In the genomic region with DNA sequence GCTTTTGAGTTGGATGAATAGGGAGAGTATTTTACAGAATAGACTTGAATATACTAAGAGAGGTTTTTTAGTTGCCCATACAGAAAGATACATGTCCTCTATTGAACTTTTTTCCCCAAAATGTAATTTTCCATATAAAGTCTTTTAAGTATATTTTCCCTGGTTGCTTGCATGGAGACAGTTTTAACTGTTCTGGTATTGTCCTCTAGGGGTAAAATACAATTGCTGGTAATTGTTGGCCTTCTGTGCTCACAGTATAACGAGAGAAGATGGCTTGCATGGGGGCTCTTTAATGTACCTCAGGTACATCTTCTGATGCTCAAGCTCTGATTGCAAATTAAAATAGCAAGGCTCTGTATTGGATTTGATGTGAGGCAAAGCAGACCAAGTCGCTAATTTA, we compare ENCODE assay signal across 22 cellular contexts.
"Had no signal": no experiment of that assay in that cellular context is flagged by ENCODE, and none has a peak within 500 bp of the region (broad histone marks: within the 10 kb centered on the region; RNA-seq: fewer than 3 reads in every experiment).

No MANE protein-coding gene starts in this region.

- H3K9me3 Mint-ChIP-seq: activated naive CD8-positive, alpha-beta T cell treated with anti-CD3 and anti-CD28 coated beads, Interleukin-2, amount 10 ng/mL, durations not matched to agents 7 days and 5 days had no signal

- H3K27ac ChIP-seq: adrenal gland, PC-9 had no signal

- H3K4me3 Mint-ChIP-seq: activated CD8-positive, alpha-beta T cell treated with anti-CD3 and anti-CD28 coated beads, Interleukin-2, amount 10 ng/mL, durations not matched to agents 7 days and 5 days; activated naive CD8-positive, alpha-beta T cell treated with anti-CD3 and anti-CD28 coated beads, Interleukin-2, amount 10 ng/mL, durations not matched to agents 7 days and 5 days had no signal

- H3K9me3 ChIP-seq: adrenal gland had no signal

- H2AFZ ChIP-seq: PC-9 had no signal

- ATAC-seq: activated CD4-positive, CD25-positive, alpha-beta regulatory T cell treated with anti-CD3 and anti-CD28 coated beads, Interleukin-2, amount 50 U/mL, for 24 hours; activated CD8-positive, alpha-beta T cell treated with anti-CD3 and anti-CD28 coated beads, Interleukin-2, amount 10 ng/mL, durations not matched to agents 7 days and 5 days had no signal

- H3K4me2 ChIP-seq: PC-9 had no signal

- FAIRE-seq: bronchial epithelial cell had no signal

- H3K4me1 ChIP-seq: adrenal gland had no signal

- H3K4me3 ChIP-seq: adrenal gland, PC-9 had no signal

- H3K36me3 ChIP-seq: adrenal gland had no signal

- H3K27me3 Mint-ChIP-seq: activated naive CD8-positive, alpha-beta T cell treated with anti-CD3 and anti-CD28 coated beads, Interleukin-2, amount 10 ng/mL, durations not matched to agents 7 days and 5 days had no signal

- H3K27ac Mint-ChIP-seq: activated CD8-positive, alpha-beta T cell treated with anti-CD3 and anti-CD28 coated beads, Interleukin-2, amount 10 ng/mL, durations not matched to agents 7 days and 5 days; activated naive CD8-positive, alpha-beta T cell treated with anti-CD3 and anti-CD28 coated beads, Interleukin-2, amount 10 ng/mL, durations not matched to agents 7 days and 5 days had no signal

- DNase-seq: activated CD4-positive, alpha-beta T cell treated with anti-CD3 and anti-CD28 coated beads for 4 hours; activated CD8-positive, alpha-beta memory T cell treated with anti-CD3 and anti-CD28 coated beads, Interleukin-2, amount 50 U/mL, for 48 hours; activated CD8-positive, alpha-beta T cell treated with anti-CD3 and anti-CD28 coated beads, Interleukin-2, amount 10 ng/mL, durations not matched to agents 7 days and 5 days; activated naive CD4-positive, alpha-beta T cell treated with anti-CD3 and anti-CD28 coated beads, Interleukin-2, amount 50 U/mL, for 16 hours; activated naive CD8-positive, alpha-beta T cell treated with anti-CD3 and anti-CD28 coated beads, Interleukin-2, amount 10 ng/mL, durations not matched to agents 7 days and 5 days; activated T-cell treated with anti-CD3 and anti-CD28 coated beads, Interleukin-2, amount 50 U/mL, for 1 hour; adrenal gland; anterior cingulate cortex; central memory CD4-positive, alpha-beta T cell; IMR-90; KBM-7; NCI-H1048; NCI-H1930; NCI-H2171; NCI-H345; NCI-H510A; NCI-H526 treated with DMSO at 0.1 percent for 48 hours; PC-9; SHP77 treated with DMSO at 0.1 percent for 48 hours; T-helper 1 cell had no signal
